ENCODE assay signal across 8 cellular contexts in genomic region chr11:126607374-126607773, GRCh38.
A peak's percentile ranks its signal among the peaks of the same experiment; 100 is the strongest.
DNase-seq lines count a peak whose midpoint lies in the region; TF ChIP-seq lines count a peak whose summit lies in the region.

No MANE protein-coding gene starts in this region.

- POLR2A ChIA-PET in CD8-positive, alpha-beta memory T cell (lab: Charles Lee): no interaction called here

- no peaks in the 10 kb centered on the region for H3K4me1 Mint-ChIP-seq in activated naive CD4-positive, alpha-beta T cell treated with anti-CD3 and anti-CD28 coated beads for 36 hours (ENCODE audit: low read depth)
- H3K4me1 Mint-ChIP-seq in CD8-positive, alpha-beta memory T cell: peaks cover 0 to 4% (median 0%) of the 10 kb centered on the region in 3 donors

- H3K27ac ChIP-seq in OCI-LY1 (ENCODE audit: low read depth, low read length, poor library complexity, severe bottlenecking): no peak overlapping the region
- peak overlapping the region in 19 of 59 donors; percentile 4 to 70 (median 21) for H3K27ac ChIP-seq in dorsolateral prefrontal cortex
- no peak overlapping the region for H3K27ac ChIP-seq in mesendoderm (ENCODE audit: low read depth, low read length)
- no peak overlapping the region for H3K27ac ChIP-seq in CD8-positive, alpha-beta memory T cell (ENCODE audit: low read depth, low read length)

- CTCF ChIA-PET in activated naive CD4-positive, alpha-beta T cell treated with anti-CD3 and anti-CD28 coated beads for 36 hours (lab: Charles Lee): interaction anchor here (0.6 to 1.5 kb wide), 4 partner anchors 21 to 383 kb away, joined by 3 to 7 read pairs (median 4); no protein-coding TSS in a partner anchor
- CTCF ChIA-PET in CD8-positive, alpha-beta memory T cell (lab: Charles Lee): no interaction called here

- H3K4ac ChIP-seq in mesendoderm (ENCODE audit: low read depth, low read length): no peak overlapping the region

- H3K27me3 ChIP-seq in OCI-LY1 (ENCODE audit: insufficient read depth, low read length) (no peaks in the 10 kb centered on the region), dorsolateral prefrontal cortex (no peaks in the 10 kb centered on the region), mesendoderm (ENCODE audit: insufficient read depth, low read length, poor library complexity) (no peaks in the 10 kb centered on the region)
- H3K27me3 ChIP-seq in CD8-positive, alpha-beta memory T cell (ENCODE audit: insufficient read depth, low read length, poor library complexity, severe bottlenecking): no peaks in the 10 kb centered on the region

- H3K36me3 Mint-ChIP-seq in activated naive CD4-positive, alpha-beta T cell treated with anti-CD3 and anti-CD28 coated beads for 36 hours (ENCODE audit: low read depth): no peaks in the 10 kb centered on the region
- no peaks in the 10 kb centered on the region for H3K36me3 Mint-ChIP-seq in CD8-positive, alpha-beta memory T cell

- H2AK5ac ChIP-seq in mesendoderm (ENCODE audit: low read length): no peak overlapping the region

- H3K9me3 Mint-ChIP-seq in activated naive CD4-positive, alpha-beta T cell treated with anti-CD3 and anti-CD28 coated beads for 36 hours: no peaks in the 10 kb centered on the region
- H3K9me3 Mint-ChIP-seq in CD8-positive, alpha-beta memory T cell: peaks cover 0 to 2% (median 0%) of the 10 kb centered on the region in 5 donors

- H4K20me1 ChIP-seq in OCI-LY1 (ENCODE audit: insufficient read depth, low read length): no peaks in the 10 kb centered on the region

- H3K27me3 Mint-ChIP-seq in activated naive CD4-positive, alpha-beta T cell treated with anti-CD3 and anti-CD28 coated beads for 36 hours (ENCODE audit: low read depth): peaks cover 29% of the 10 kb centered on the region
- peaks cover 10 to 36% of the 10 kb centered on the region in 2 donors for H3K27me3 Mint-ChIP-seq in CD8-positive, alpha-beta memory T cell

- H3K18ac ChIP-seq in mesendoderm (ENCODE audit: low read length): no peak overlapping the region

- H3K4me3 Mint-ChIP-seq in activated naive CD4-positive, alpha-beta T cell treated with anti-CD3 and anti-CD28 coated beads for 36 hours: no peak overlapping the region
- no peak overlapping the region for H3K4me3 Mint-ChIP-seq in CD8-positive, alpha-beta memory T cell

- H2BK120ac ChIP-seq in mesendoderm (ENCODE audit: low read depth, low read length): no peak overlapping the region

- H2BK15ac ChIP-seq in mesendoderm (replicated peaks; ENCODE audit: low read depth): no peak overlapping the region

- peak; percentile 32 for DNase-seq in activated naive CD4-positive, alpha-beta T cell treated with anti-CD3 and anti-CD28 coated beads for 36 hours
- no peak for DNase-seq in activated naive CD4-positive, alpha-beta T cell treated with Interleukin-2 at 50 U/mL for 16 hours
- DNase-seq in HPDE6-E6E7 (ENCODE audit: extremely low spot score): peak; percentile 39
- DNase-seq in dorsolateral prefrontal cortex: peak in 9 of 10 donors; percentile 63 to 83 (median 75)
- DNase-seq in mesendoderm: peak; percentile 79
- DNase-seq in CD8-positive, alpha-beta memory T cell: no peak
- DNase-seq in GF-D8 (lab: John Stamatoyannopoulos, UW): no peak

- no peak overlapping the region for H2AFZ ChIP-seq in OCI-LY1 (ENCODE audit: low read length)

- H3K4me2 ChIP-seq in OCI-LY1 (ENCODE audit: low read length): no peak overlapping the region
- H3K4me2 ChIP-seq in mesendoderm (ENCODE audit: low read length): no peak overlapping the region

- H3K4me1 ChIP-seq in OCI-LY1 (ENCODE audit: insufficient read depth, low read length, severe bottlenecking) (no peaks in the 10 kb centered on the region), mesendoderm (ENCODE audit: control insufficient read depth, low read depth, low read length) (peaks cover under 1% of the 10 kb centered on the region)
- no peaks in the 10 kb centered on the region for H3K4me1 ChIP-seq in CD8-positive, alpha-beta memory T cell (ENCODE audit: insufficient read depth, low read length)

- intact Hi-C loops in activated naive CD4-positive, alpha-beta T cell treated with anti-CD3 and anti-CD28 coated beads for 36 hours (cut with micrococcal nuclease): loop anchor here (1.0 to 5.0 kb wide), 2 partner anchors 165 to 383 kb away; no protein-coding TSS in a partner anchor
- intact Hi-C loops in dorsolateral prefrontal cortex (cut with DNase I): loop anchor here (5.0 to 10.0 kb wide), 4 partner anchors 110 to 737 kb away; no protein-coding TSS in a partner anchor

- H3K9me2 ChIP-seq in OCI-LY1 (ENCODE audit: low read depth, low read length): no peaks in the 10 kb centered on the region

- H4K8ac ChIP-seq in mesendoderm (ENCODE audit: low read depth, low read length): no peak overlapping the region

- no peak overlapping the region for H3K56ac ChIP-seq in mesendoderm (ENCODE audit: low read length)

- H3F3A ChIP-seq in OCI-LY1 (ENCODE audit: insufficient read depth, low read length): no peaks in the 10 kb centered on the region

- H3K27ac Mint-ChIP-seq in activated naive CD4-positive, alpha-beta T cell treated with anti-CD3 and anti-CD28 coated beads for 36 hours: no peak overlapping the region
- no peak overlapping the region for H3K27ac Mint-ChIP-seq in CD8-positive, alpha-beta memory T cell

- no peak overlapping the region for H3K23ac ChIP-seq in mesendoderm (ENCODE audit: low read length)

- H3K79me2 ChIP-seq in OCI-LY1 (ENCODE audit: insufficient read depth, low read length) (no peaks in the 10 kb centered on the region), mesendoderm (ENCODE audit: control insufficient read depth, insufficient read depth, low read length) (no peaks in the 10 kb centered on the region)

- H3K9ac ChIP-seq in OCI-LY1 (ENCODE audit: low read length) (no peak overlapping the region), mesendoderm (ENCODE audit: low read length) (peak overlapping the region; percentile 17)

- no CpG with 5 or more reads among the region's 8 CpGs for WGBS in mesendoderm (ENCODE audit: extremely low coverage, insufficient coverage, low lambda C conversion rate)

- H3K9me3 ChIP-seq in OCI-LY1 (ENCODE audit: low read length): no peaks in the 10 kb centered on the region
- H3K9me3 ChIP-seq in CD8-positive, alpha-beta memory T cell (ENCODE audit: low read length): no peaks in the 10 kb centered on the region

- no peak overlapping the region for H3K4me3 ChIP-seq in OCI-LY1 (ENCODE audit: low read depth, low read length, poor library complexity, severe bottlenecking)
- peak overlapping the region in 2 of 59 donors; percentile 20 to 32 for H3K4me3 ChIP-seq in dorsolateral prefrontal cortex
- H3K4me3 ChIP-seq in mesendoderm (ENCODE audit: low read length): no peak overlapping the region
- no peak overlapping the region for H3K4me3 ChIP-seq in CD8-positive, alpha-beta memory T cell (ENCODE audit: low read length)

- no peak overlapping the region for H2BK5ac ChIP-seq in mesendoderm (ENCODE audit: low read length)

- H4K5ac ChIP-seq in mesendoderm (ENCODE audit: low read length): no peak overlapping the region

- peak; percentile 29; the same call in 1 of the 2 replicates for TF ChIP-seq CTCF in OCI-LY1 (IDR thresholded peaks at IDR 0.05; ENCODE audit: low read length)
- peak; percentile 26 to 92 (median 83) for TF ChIP-seq CTCF in dorsolateral prefrontal cortex (IDR thresholded peaks at IDR 0.05 in 54 of 56, conservative IDR thresholded peaks at IDR 0.05 in 2 of 56; ENCODE audit: low read depth in 1 of 56, partially characterized antibody in 56 of 56)

- H3K79me1 ChIP-seq in mesendoderm (ENCODE audit: low read length): no peaks in the 10 kb centered on the region

- H3K36me3 ChIP-seq in OCI-LY1 (ENCODE audit: insufficient read depth, low read length): no peaks in the 10 kb centered on the region
- no peaks in the 10 kb centered on the region for H3K36me3 ChIP-seq in mesendoderm (ENCODE audit: control insufficient read depth, insufficient read depth, low read length)
- no peaks in the 10 kb centered on the region for H3K36me3 ChIP-seq in CD8-positive, alpha-beta memory T cell (ENCODE audit: insufficient read depth, low read length)

Comparison
In these comparisons a context has a peak if more than half of its experiments do, and no peak if none do; other contexts are left out.
1. DNase-seq: peak in activated naive CD4-positive, alpha-beta T cell treated with anti-CD3 and anti-CD28 coated beads for 36 hours (single experiment), HPDE6-E6E7 (single experiment), dorsolateral prefrontal cortex (9 of 10) and mesendoderm (single experiment); none in activated naive CD4-positive, alpha-beta T cell treated with Interleukin-2 at 50 U/mL for 16 hours (single experiment), CD8-positive, alpha-beta memory T cell (0 of 5) and GF-D8 (single experiment).